In genomic region chr11:130145328-130145812, GRCh38 we compare ENCODE assay signal across 14 cellular contexts. TPM values are rescaled to one million over a fixed set of nuclear protein-coding genes. Genes with fewer than 3 reads are reported as not detected.
A peak's percentile ranks its signal among the peaks of the same experiment; 100 is the strongest.
DNase-seq lines count a peak whose midpoint lies in the region; ATAC-seq and TF ChIP-seq lines count a peak whose summit lies in the region.
"Had no signal": no experiment of that assay in that cellular context is flagged by ENCODE, and none has a peak within 500 bp of the region (broad histone marks: within the 10 kb centered on the region; RNA-seq: fewer than 3 reads in every experiment).

No MANE protein-coding gene starts in this region.

- DNase-seq in right atrium auricular region (ENCODE audit: low spot score) (no peak), heart right ventricle (no peak), dorsolateral prefrontal cortex (no peak)
- DNase-seq in activated CD4-positive, alpha-beta T cell treated with anti-CD3 and anti-CD28 coated beads, Interleukin-2, amount 50 U/mL, for 4 hours = no peak
- DNase-seq: activated T-cell treated with anti-CD3 and anti-CD28 coated beads, Interleukin-2, amount 50 U/mL, for 1 hour; aorta; GDM1; KG1; stimulated activated naive CD8-positive, alpha-beta T cell treated with anti-CD3 and anti-CD28 coated beads, Interleukin-15, amount 100 ng/mL, for 72 hours had no signal

- peaks cover 0 to 47% of the 10 kb centered on the region in 2 donors for H3K4me1 ChIP-seq in right atrium auricular region
- H3K4me1 ChIP-seq in heart right ventricle = peaks cover 6 to 65% (median 31%) of the 10 kb centered on the region in 9 donors
- H3K4me1 ChIP-seq in mesodermal cell (ENCODE audit: control insufficient read depth, insufficient read depth, low read length, poor library complexity, severe bottlenecking) = no peaks in the 10 kb centered on the region

- H3K27ac ChIP-seq in right atrium auricular region (peak overlapping the region; percentile 56 to 60), heart right ventricle (peak overlapping the region in 2 of 10 donors; percentile 31 to 87), dorsolateral prefrontal cortex (peak overlapping the region in 44 of 59 donors; percentile 4 to 84 (median 62)), mesodermal cell (ENCODE audit: low read depth, low read length, severe bottlenecking) (peak overlapping the region; percentile 37)

- peaks cover 36% of the 10 kb centered on the region for H3K36me3 ChIP-seq in right atrium auricular region
- H3K36me3 ChIP-seq in heart right ventricle = peaks cover 0 to 59% (median 30%) of the 10 kb centered on the region in 9 donors
- peaks cover 71% of the 10 kb centered on the region for H3K36me3 ChIP-seq in mesodermal cell (ENCODE audit: control insufficient read depth, insufficient read depth, low read length)

- no peaks in the 10 kb centered on the region for H3K27me3 ChIP-seq in right atrium auricular region
- H3K27me3 ChIP-seq in heart right ventricle = no peaks in the 10 kb centered on the region
- H3K27me3 ChIP-seq in dorsolateral prefrontal cortex = no peaks in the 10 kb centered on the region

- H3K9me3 ChIP-seq in right atrium auricular region = no peaks in the 10 kb centered on the region
- H3K9me3 ChIP-seq in heart right ventricle = no peaks in the 10 kb centered on the region
- no peaks in the 10 kb centered on the region for H3K9me3 ChIP-seq in mesodermal cell (ENCODE audit: control insufficient read depth, low read length)

- ATAC-seq in heart right ventricle (no peak), GM18502 (IDR thresholded peaks at IDR 0.05; ENCODE audit: poor library complexity, unreplicated experiment) (no peak), GM21723 (IDR thresholded peaks at IDR 0.05; ENCODE audit: unreplicated experiment) (no peak), GM19035 (IDR thresholded peaks at IDR 0.05; ENCODE audit: unreplicated experiment) (no peak)

- TF ChIP-seq CTCF in right atrium auricular region (IDR thresholded peaks at IDR 0.05) (no peak), heart right ventricle (IDR thresholded peaks at IDR 0.05) (no peak), dorsolateral prefrontal cortex (IDR thresholded peaks at IDR 0.05 in 54 of 56, conservative IDR thresholded peaks at IDR 0.05 in 2 of 56; ENCODE audit: low read depth in 1 of 56, partially characterized antibody in 56 of 56) (no peak)

- 88 to 94% methylated on average over 3 of the region's 3 CpGs for WGBS in heart right ventricle, 2 donors
- WGBS in mesodermal cell (ENCODE audit: insufficient coverage in 2 of 2), 2 experiments = 100% methylated on average over 1 of the region's 3 CpGs

- H3K4me3 ChIP-seq in right atrium auricular region = no peak overlapping the region
- no peak overlapping the region for H3K4me3 ChIP-seq in heart right ventricle
- H3K4me3 ChIP-seq in dorsolateral prefrontal cortex = no peak overlapping the region
- H3K4me3 ChIP-seq in mesodermal cell (ENCODE audit: extremely low read depth, insufficient read depth, low read length, poor library complexity, severe bottlenecking) = no peak overlapping the region

- intact Hi-C loops in heart right ventricle (cut with DNase I) (no loop called here), dorsolateral prefrontal cortex (cut with DNase I) (loop anchor here (5.0 kb wide), 3 partner anchors 73 to 223 kb away; partner anchors contain the start of gene APLP2 (in 1 of the 2))

RNA-seq across cellular contexts. Expression of gene ST14, which starts 14.2 kb away (rescaled TPM):
- total RNA-seq in right atrium auricular region (1 to 10 TPM in 1 of 2 donors, under 1 TPM in 1; 0.85 to 6.0 TPM), heart right ventricle (1 to 10 TPM in 4 of 10 donors, under 1 TPM in 6; 0.30 to 5.7 (median 0.57) TPM), dorsolateral prefrontal cortex (1 to 10 TPM in 104 of 120 experiments, under 1 TPM in 16; 0.36 to 8.6 (median 1.7) TPM)
- 1 to 10 TPM in 1 of 2 donors, under 1 TPM in 1; 0.73 to 1.2 TPM for polyA plus RNA-seq in heart right ventricle
- 0.59 TPM for polyA plus RNA-seq in mesodermal cell (2013, experiment 1 of 2)
- 0.20 TPM for polyA plus RNA-seq in mesodermal cell (2013, experiment 2 of 2)
- polyA plus RNA-seq: AG04450 had no signal

Comparison
In these comparisons a context has a peak if more than half of its experiments do, and no peak if none do; other contexts are left out.
1. intact Hi-C loops: an anchor here in dorsolateral prefrontal cortex (5.0 kb wide); none called in heart right ventricle.